Comparison of ENCODE assay signal across 8 cellular contexts in the genomic region with DNA sequence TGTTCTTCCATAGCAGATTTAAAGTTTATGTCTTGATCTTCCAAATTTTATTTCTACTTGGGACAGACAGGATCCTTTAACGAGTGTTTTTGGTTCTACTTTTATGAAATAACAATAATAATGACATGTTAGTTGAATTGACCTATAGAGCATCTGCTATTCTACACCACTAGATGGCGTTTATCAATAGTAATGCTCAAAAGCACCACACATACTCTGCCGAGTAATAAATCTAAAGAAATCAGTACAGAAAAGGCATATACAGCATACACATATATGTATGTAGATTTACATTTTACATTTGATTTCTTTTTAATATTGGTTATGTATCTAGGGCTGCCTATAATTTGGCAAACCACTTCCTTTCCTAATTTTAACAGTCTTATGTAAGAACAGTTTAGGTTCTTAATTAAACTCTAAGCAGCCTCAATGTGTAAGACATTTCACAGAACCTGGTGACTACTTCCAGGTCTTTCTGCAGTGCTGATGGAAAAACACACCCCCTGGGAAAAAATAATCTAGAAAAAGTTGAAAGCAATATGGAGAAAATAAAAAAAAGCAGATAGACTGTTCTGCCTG. TPM values are rescaled to one million over a fixed set of nuclear protein-coding genes. Genes with fewer than 3 reads are reported as not detected.
DNase-seq lines count a peak whose midpoint lies in the region; ATAC-seq and TF ChIP-seq lines count a peak whose summit lies in the region.

No MANE protein-coding gene starts in this region.

- H3K4me3 ChIP-seq in H7 (ENCODE audit: insufficient read depth, low read depth, low read length) (no peak overlapping the region), epithelial cell of esophagus (ENCODE audit: low read length) (no peak overlapping the region), MG63 (no peak overlapping the region)

- no peak overlapping the region for H3K4me3 Mint-ChIP-seq in natural killer cell treated with Interleukin-12 subunit alpha and Interleukin-12 subunit beta and Interleukin-15 and Interleukin-18, amount 100 ng/mL, for 72 hours

- intact Hi-C loops in posterior vena cava (cut with DNase I): loop anchor here in 1 of 2 donors (10.0 kb wide), 1 partner anchor 389 kb away; no protein-coding TSS in a partner anchor

- no peaks in the 10 kb centered on the region for H3K9me3 Mint-ChIP-seq in natural killer cell treated with Interleukin-12 subunit alpha and Interleukin-12 subunit beta and Interleukin-15 and Interleukin-18, amount 100 ng/mL, for 72 hours

- peak; percentile 68 for TF ChIP-seq CTCF in GM10266 (IDR thresholded peaks at IDR 0.05; ENCODE audit: control insufficient read depth, insufficient read depth, low read depth, missing control alignments)
- peak; percentile 61 for TF ChIP-seq CTCF in epithelial cell of esophagus (IDR thresholded peaks at IDR 0.05; ENCODE audit: insufficient read depth, low read depth, low read length, missing control alignments)

- no peak overlapping the region for H3K27ac Mint-ChIP-seq in natural killer cell treated with Interleukin-12 subunit alpha and Interleukin-12 subunit beta and Interleukin-15 and Interleukin-18, amount 100 ng/mL, for 72 hours

- H3K36me3 ChIP-seq in H7 (replicated peaks; ENCODE audit: control insufficient read depth, insufficient read depth, low read length): no peaks in the 10 kb centered on the region
- no peaks in the 10 kb centered on the region for H3K36me3 ChIP-seq in MG63

- H3K36me3 Mint-ChIP-seq in natural killer cell treated with Interleukin-12 subunit alpha and Interleukin-12 subunit beta and Interleukin-15 and Interleukin-18, amount 100 ng/mL, for 72 hours: no peaks in the 10 kb centered on the region

- DNase-seq in GM10266 (ENCODE audit: extremely low spot score) (peak; percentile 52), H7 (peak; percentile 39), M059J (ENCODE audit: low read depth) (peak; percentile 62), SHP77 (lab: John Stamatoyannopoulos, UW) (peak; percentile 30 to 54), epithelial cell of esophagus (ENCODE audit: low read depth) (peak; percentile 61), posterior vena cava (ENCODE audit: low spot score) (no peak), MG63 (no peak)
- DNase-seq in natural killer cell treated with Interleukin-12 subunit alpha and Interleukin-12 subunit beta and Interleukin-15 and Interleukin-18, amount 100 ng/mL, for 72 hours (ENCODE audit: low spot score): no peak

- H3K27me3 ChIP-seq in H7 (ENCODE audit: control insufficient read depth, insufficient read depth, low read length) (peaks cover 4% of the 10 kb centered on the region), MG63 (no peaks in the 10 kb centered on the region)

- peaks cover 15 to 19% of the 10 kb centered on the region in 2 donors for H3K27me3 Mint-ChIP-seq in natural killer cell treated with Interleukin-12 subunit alpha and Interleukin-12 subunit beta and Interleukin-15 and Interleukin-18, amount 100 ng/mL, for 72 hours

- H3K4me1 Mint-ChIP-seq in natural killer cell treated with Interleukin-12 subunit alpha and Interleukin-12 subunit beta and Interleukin-15 and Interleukin-18, amount 100 ng/mL, for 72 hours (ENCODE audit: low read depth in 2 of 2): peaks cover 0 to 2% of the 10 kb centered on the region in 2 donors

- peak; percentile 61 to 73 for ATAC-seq in natural killer cell treated with Interleukin-12 subunit alpha and Interleukin-12 subunit beta and Interleukin-15 and Interleukin-18, amount 100 ng/mL, for 72 hours

- no peaks in the 10 kb centered on the region for H3K9me3 ChIP-seq in MG63

RNA-seq across cellular contexts. Expression of a gene that starts 5.9 kb away (rescaled TPM):
- 43.4 and 45.6 TPM in 2 replicates for total RNA-seq in H7 (2014; rRNA removed; shearing (Covaris generic))
- 25.5 and 45.0 TPM in 2 replicates for total RNA-seq in M059J (2014; rRNA removed; shearing (Covaris generic))
- total RNA-seq in natural killer cell treated with Interleukin-12 subunit alpha and Interleukin-12 subunit beta and Interleukin-15 and Interleukin-18, amount 100 ng/mL, for 72 hours: 1 to 10 TPM; 2.4 to 3.7 TPM
- total RNA-seq in posterior vena cava: 10 to 100 TPM; 14.1 to 14.9 TPM
- 11.4 and 16.8 TPM in 2 replicates for total RNA-seq in MG63 (2014; rRNA removed; shearing (Covaris generic); ENCODE audit: low replicate concordance)

Comparison
In these comparisons a context has a peak if more than half of its experiments do, and no peak if none do; other contexts are left out.
1. DNase-seq: peak in GM10266 (single experiment), H7 (single experiment), M059J (single experiment), SHP77 (2 of 2) and epithelial cell of esophagus (single experiment); none in natural killer cell treated with Interleukin-12 subunit alpha and Interleukin-12 subunit beta and Interleukin-15 and Interleukin-18, amount 100 ng/mL, for 72 hours (single experiment), posterior vena cava (single experiment) and MG63 (single experiment).